ENCODE assay signal across 23 cellular contexts in genomic region chr10:126234630-126235029, GRCh38.
"Had no signal": no experiment of that assay in that cellular context is flagged by ENCODE, and none has a peak within 500 bp of the region (broad histone marks: within the 10 kb centered on the region; RNA-seq: fewer than 3 reads in every experiment).

No MANE protein-coding gene starts in this region.

- H3K4me1 Mint-ChIP-seq: stimulated activated memory B cell treated with anti-CD40 and anti-IgM and Interleukin-4, amounts not matched to agents 10 μg/mL and 1 μg/mL and 100 μg/mL, for 72 hours had no signal

- H3K4me1 ChIP-seq: colonic mucosa, gastrocnemius medialis, prostate gland, sigmoid colon, upper lobe of left lung had no signal

- H3K27ac ChIP-seq: colonic mucosa, epithelial cell of prostate, gastrocnemius medialis, prostate gland, sigmoid colon, thoracic aorta, tibial nerve, upper lobe of left lung had no signal

- H3K4me3 ChIP-seq: colonic mucosa, gastrocnemius medialis, lung, prostate gland, sigmoid colon, thoracic aorta, tibial nerve, upper lobe of left lung had no signal

- H3K36me3 Mint-ChIP-seq: naive thymus-derived CD4-positive, alpha-beta T cell; stimulated activated memory B cell treated with anti-CD40 and anti-IgM and Interleukin-4, amounts not matched to agents 10 μg/mL and 1 μg/mL and 100 μg/mL, for 72 hours had no signal

- H3K4me3 Mint-ChIP-seq: dendritic cell treated with granulocyte-macrophage colony-stimulating factor and Interleukin-4, amounts not matched to agents 40 ng/mL and 50 ng/mL, for 4 days; endodermal cell; naive thymus-derived CD4-positive, alpha-beta T cell; nephron progenitor cell; stimulated activated memory B cell treated with anti-CD40 and anti-IgM and Interleukin-4, amounts not matched to agents 10 μg/mL and 1 μg/mL and 100 μg/mL, for 72 hours had no signal

- H3K27ac Mint-ChIP-seq: dendritic cell treated with granulocyte-macrophage colony-stimulating factor and Interleukin-4, amounts not matched to agents 40 ng/mL and 50 ng/mL, for 4 days; endodermal cell; naive thymus-derived CD4-positive, alpha-beta T cell; nephron progenitor cell; stimulated activated memory B cell treated with anti-CD40 and anti-IgM and Interleukin-4, amounts not matched to agents 10 μg/mL and 1 μg/mL and 100 μg/mL, for 72 hours had no signal

- H3K9me3 ChIP-seq: colonic mucosa, gastrocnemius medialis, prostate gland, sigmoid colon, thoracic aorta, tibial nerve, upper lobe of left lung had no signal

- H3K9me3 Mint-ChIP-seq: dendritic cell treated with granulocyte-macrophage colony-stimulating factor and Interleukin-4, amounts not matched to agents 40 ng/mL and 50 ng/mL, for 4 days; endodermal cell; nephron progenitor cell had no signal

- ATAC-seq: esophagus mucosa; gastrocnemius medialis; left lobe of liver; stimulated activated memory B cell treated with anti-CD40 and anti-IgM and Interleukin-4, amounts not matched to agents 10 μg/mL and 1 μg/mL and 100 μg/mL, for 72 hours; stimulated activated naive CD8-positive, alpha-beta T cell treated with anti-CD3 and anti-CD28 coated beads, Interleukin-15, Interleukin-2, amounts not matched to agents 100 U/mL and 50 U/mL, for 24 hours had no signal

- DNase-seq: colonic mucosa; effector CD8-positive, alpha-beta T cell; foreskin fibroblast; gastrocnemius medialis; head of caudate nucleus; mesendoderm; midbrain; naive thymus-derived CD4-positive, alpha-beta T cell; nephron progenitor cell; sigmoid colon; stimulated activated CD4-positive, alpha-beta T cell treated with anti-CD3 and anti-CD28 coated beads, Interleukin-4, amount 100 ng/mL, for 4 hours; stimulated activated naive CD8-positive, alpha-beta T cell treated with anti-CD3 and anti-CD28 coated beads, Interleukin-15, Interleukin-2, amounts not matched to agents 100 U/mL and 50 U/mL, for 24 hours had no signal

- H3K27me3 ChIP-seq: colonic mucosa, gastrocnemius medialis, tibial nerve, upper lobe of left lung had no signal

- H3K36me3 ChIP-seq: colonic mucosa, gastrocnemius medialis, prostate gland, sigmoid colon, thoracic aorta, tibial nerve, upper lobe of left lung had no signal
